17 cellular contexts compared by ENCODE assay signal in genomic region chr1:168512864-168513595, GRCh38. TPM values are rescaled to one million over a fixed set of nuclear protein-coding genes. Genes with fewer than 3 reads are reported as not detected.
DNase-seq lines count a peak whose midpoint lies in the region; ATAC-seq and TF ChIP-seq lines count a peak whose summit lies in the region.
"Had no signal": no experiment of that assay in that cellular context is flagged by ENCODE, and none has a peak within 500 bp of the region (broad histone marks: within the 10 kb centered on the region; RNA-seq: fewer than 3 reads in every experiment).

No MANE protein-coding gene starts in this region.

- no peaks in the 10 kb centered on the region for H3K79me2 ChIP-seq in GM23338 (replicated peaks; ENCODE audit: insufficient read depth)

- no peaks in the 10 kb centered on the region for H4K20me1 ChIP-seq in GM23338 (replicated peaks; ENCODE audit: insufficient read depth)

- H3K9me3 Mint-ChIP-seq in activated CD8-positive, alpha-beta memory T cell treated with anti-CD3 and anti-CD28 coated beads, Interleukin-2, amount 10 ng/mL, durations not matched to agents 7 days and 5 days (ENCODE audit: low read depth): no peaks in the 10 kb centered on the region
- no peaks in the 10 kb centered on the region for H3K9me3 Mint-ChIP-seq in immature natural killer cell
- no peaks in the 10 kb centered on the region for H3K9me3 Mint-ChIP-seq in GM23338
- H3K9me3 Mint-ChIP-seq: activated B cell treated with CpG ODN at 0.5 μM for 24 hours had no signal

- 74 to 83% (median 79%) methylated on average over 13 of the region's 13 CpGs for WGBS in stomach, 5 donors
- WGBS in adrenal gland, 4 donors: 78 to 86% (median 80%) methylated on average over 13 of the region's 13 CpGs

- no peak for TF ChIP-seq EP300 in stomach (IDR thresholded peaks at IDR 0.05)

- TF ChIP-seq POLR2A in stomach (IDR thresholded peaks at IDR 0.05) (no peak), adrenal gland (IDR thresholded peaks at IDR 0.05) (no peak)

- H3K27ac ChIP-seq in right atrium auricular region: no peak overlapping the region
- H3K27ac ChIP-seq in stomach: peak overlapping the region; percentile 24 to 56 (median 46)
- H3K27ac ChIP-seq in adrenal gland: no peak overlapping the region
- H3K27ac ChIP-seq in GM23338 (ENCODE audit: low read depth): no peak overlapping the region
- H3K27ac ChIP-seq: colonic mucosa, SK-N-MC had no signal

- TF ChIP-seq CTCF in right atrium auricular region (IDR thresholded peaks at IDR 0.05) (no peak), stomach (IDR thresholded peaks at IDR 0.05) (no peak), adrenal gland (IDR thresholded peaks at IDR 0.05) (no peak), GM23338 (conservative IDR thresholded peaks at IDR 0.05; ENCODE audit: low read depth in 2 of 2) (no peak)

- H3K4me3 Mint-ChIP-seq in activated CD8-positive, alpha-beta memory T cell treated with anti-CD3 and anti-CD28 coated beads, Interleukin-2, amount 10 ng/mL, durations not matched to agents 7 days and 5 days: peak overlapping the region; percentile 54
- peak overlapping the region; percentile 77 to 82 (median 79) for H3K4me3 Mint-ChIP-seq in immature natural killer cell
- no peak overlapping the region for H3K4me3 Mint-ChIP-seq in GM23338
- H3K4me3 Mint-ChIP-seq: activated B cell treated with CpG ODN at 0.5 μM for 24 hours had no signal

- no peaks in the 10 kb centered on the region for H3K27me3 ChIP-seq in right atrium auricular region
- H3K27me3 ChIP-seq in stomach: no peaks in the 10 kb centered on the region
- no peaks in the 10 kb centered on the region for H3K27me3 ChIP-seq in adrenal gland
- H3K27me3 ChIP-seq in GM23338 (ENCODE audit: insufficient read depth): no peaks in the 10 kb centered on the region
- H3K27me3 ChIP-seq: colonic mucosa, heart left ventricle had no signal

- DNase-seq in Right ventricle myocardium superior (no peak), right atrium auricular region (ENCODE audit: low spot score) (no peak), immature natural killer cell (peak; percentile 67 to 69 (median 68)), stomach (no peak), adrenal gland (no peak), GM23338 (ENCODE audit: low spot score) (no peak)
- DNase-seq in activated CD8-positive, alpha-beta memory T cell treated with anti-CD3 and anti-CD28 coated beads, Interleukin-2, amount 10 ng/mL, durations not matched to agents 7 days and 5 days: peak; percentile 87
- DNase-seq: activated B cell treated with CpG ODN at 0.5 μM for 24 hours, colonic mucosa, left cardiac atrium had no signal

- peaks cover 7% of the 10 kb centered on the region; the same call in 1 of the 2 replicates for H3K9me2 ChIP-seq in GM23338 (ENCODE audit: insufficient read depth)

- intact Hi-C loops in Right ventricle myocardium superior (cut with DNase I): no loop called here
- intact Hi-C loops in stomach (cut with DNase I; ENCODE audit: low total_unique reads): no loop called here
- intact Hi-C loops in adrenal gland (cut with DNase I): no loop called here

- no peak overlapping the region for H3K4me2 ChIP-seq in GM23338

- H3K27me3 Mint-ChIP-seq in activated CD8-positive, alpha-beta memory T cell treated with anti-CD3 and anti-CD28 coated beads, Interleukin-2, amount 10 ng/mL, durations not matched to agents 7 days and 5 days: no peaks in the 10 kb centered on the region
- peaks cover 1 to 5% (median 4%) of the 10 kb centered on the region in 3 donors for H3K27me3 Mint-ChIP-seq in immature natural killer cell (ENCODE audit: low read depth in 3 of 3)
- H3K27me3 Mint-ChIP-seq in GM23338 (ENCODE audit: insufficient read depth, low read depth, poor library complexity): no peaks in the 10 kb centered on the region

- CTCF ChIA-PET in activated CD8-positive, alpha-beta memory T cell treated with anti-CD3 and anti-CD28 coated beads, Interleukin-2, amount 10 ng/mL, durations not matched to agents 7 days and 5 days (lab: Charles Lee): no interaction called here

- H3K36me3 ChIP-seq in right atrium auricular region: no peaks in the 10 kb centered on the region
- no peaks in the 10 kb centered on the region for H3K36me3 ChIP-seq in stomach
- H3K36me3 ChIP-seq in adrenal gland (replicated peaks in 1 of 2): no peaks in the 10 kb centered on the region
- no peaks in the 10 kb centered on the region for H3K36me3 ChIP-seq in GM23338 (ENCODE audit: insufficient read depth)
- H3K36me3 ChIP-seq: colonic mucosa, heart left ventricle had no signal

- peaks cover 8% of the 10 kb centered on the region for H3K36me3 Mint-ChIP-seq in activated CD8-positive, alpha-beta memory T cell treated with anti-CD3 and anti-CD28 coated beads, Interleukin-2, amount 10 ng/mL, durations not matched to agents 7 days and 5 days
- H3K36me3 Mint-ChIP-seq in immature natural killer cell (no peaks in the 10 kb centered on the region), GM23338 (ENCODE audit: low read depth) (no peaks in the 10 kb centered on the region)

- peak overlapping the region; percentile 99 for H3K27ac Mint-ChIP-seq in activated CD8-positive, alpha-beta memory T cell treated with anti-CD3 and anti-CD28 coated beads, Interleukin-2, amount 10 ng/mL, durations not matched to agents 7 days and 5 days
- H3K27ac Mint-ChIP-seq in immature natural killer cell (peak overlapping the region; percentile 80 to 97 (median 93)), GM23338 (no peak overlapping the region)
- H3K27ac Mint-ChIP-seq: activated B cell treated with CpG ODN at 0.5 μM for 24 hours had no signal

- peak; percentile 18 for ATAC-seq in Right ventricle myocardium superior (ENCODE audit: poor library complexity)
- peak; percentile 63 for ATAC-seq in activated CD8-positive, alpha-beta memory T cell treated with anti-CD3 and anti-CD28 coated beads, Interleukin-2, amount 10 ng/mL, durations not matched to agents 7 days and 5 days
- ATAC-seq in HG03139 (IDR thresholded peaks at IDR 0.05; ENCODE audit: unreplicated experiment): no peak
- no peak for ATAC-seq in GM23338
- ATAC-seq: esophagus mucosa had no signal

- peaks cover 90% of the 10 kb centered on the region for H3K4me1 Mint-ChIP-seq in activated CD8-positive, alpha-beta memory T cell treated with anti-CD3 and anti-CD28 coated beads, Interleukin-2, amount 10 ng/mL, durations not matched to agents 7 days and 5 days
- H3K4me1 Mint-ChIP-seq in immature natural killer cell: peaks cover 77 to 91% of the 10 kb centered on the region in 2 donors
- H3K4me1 Mint-ChIP-seq in GM23338: 0 out of 3 replicates have a peak, but pooled peaks cover 2% of the 10 kb centered on the region
- H3K4me1 Mint-ChIP-seq: activated B cell treated with CpG ODN at 0.5 μM for 24 hours had no signal

- H3K4me3 ChIP-seq in right atrium auricular region: no peak overlapping the region
- H3K4me3 ChIP-seq in stomach: no peak overlapping the region
- no peak overlapping the region for H3K4me3 ChIP-seq in adrenal gland
- H3K4me3 ChIP-seq in GM23338: no peak overlapping the region
- H3K4me3 ChIP-seq: colonic mucosa, heart left ventricle, SK-N-MC had no signal

- H3K9me3 ChIP-seq in right atrium auricular region: no peaks in the 10 kb centered on the region
- no peaks in the 10 kb centered on the region for H3K9me3 ChIP-seq in stomach
- H3K9me3 ChIP-seq in adrenal gland (replicated peaks in 1 of 3): no peaks in the 10 kb centered on the region
- H3K9me3 ChIP-seq: colonic mucosa, heart left ventricle had no signal

- H3F3A ChIP-seq in GM23338 (replicated peaks; ENCODE audit: low read depth): no peaks in the 10 kb centered on the region

- no peak overlapping the region for H2AFZ ChIP-seq in GM23338

- H3K4me1 ChIP-seq in right atrium auricular region (peaks cover 0 to 8% of the 10 kb centered on the region in 2 donors), stomach (peaks cover 0 to 25% (median 14%) of the 10 kb centered on the region in 4 donors), adrenal gland (replicated peaks in 1 of 2) (no peaks in the 10 kb centered on the region), GM23338 (ENCODE audit: insufficient read depth) (no peaks in the 10 kb centered on the region)
- H3K4me1 ChIP-seq: colonic mucosa had no signal

TF ChIP-seq in GM23338, 12 proteins besides CTCF, POLR2A, EP300 and RAD21 (continues in another document):
- no peak for TF ChIP-seq JUNB (IDR thresholded peaks at IDR 0.05; ENCODE audit: unreplicated experiment)

RNA-seq across cellular contexts. Expression of gene XCL2, which starts 30.8 kb away (rescaled TPM):
- total RNA-seq in Right ventricle myocardium superior (not detected), right atrium auricular region (not detected), stomach (10 to 100 TPM in 1 of 5 donors, not detected in 4; 25.4 TPM), adrenal gland (1 to 10 TPM in 1 of 8 donors, not detected in 7; 1.5 TPM)
- 10 to 100 TPM; 17.8 to 37.9 TPM for total RNA-seq in activated CD8-positive, alpha-beta memory T cell treated with anti-CD3 and anti-CD28 coated beads, Interleukin-2, amount 10 ng/mL, durations not matched to agents 7 days and 5 days
- polyA plus RNA-seq in immature natural killer cell (1,000 to 10,000 TPM in 1 of 3 donors, 100 to 1,000 TPM in 2; 537 to 1,283 (median 719) TPM), stomach (under 1 TPM in 1 of 3 donors, not detected in 2; 0.35 TPM), adrenal gland (under 1 TPM in 1 of 3 donors, not detected in 2; 0.33 TPM), GM23338 (2016; fragmentation: Nextera tagmentation; extraction: Ambion mirVana) (not detected in 2 replicates)
- not detected in 2 replicates for total RNA-seq in GM23338 (2014; rRNA removed; shearing (Covaris generic))
- total RNA-seq: activated B cell treated with CpG ODN at 0.5 μM for 24 hours, colonic mucosa, Daoy, esophagus mucosa, MCF 10A, ureter had no signal
- polyA plus RNA-seq: heart left ventricle had no signal

Comparison
In these comparisons a context has a peak if more than half of its experiments do, and no peak if none do; other contexts are left out.
1. ATAC-seq: peak in Right ventricle myocardium superior (single experiment) and activated CD8-positive, alpha-beta memory T cell treated with anti-CD3 and anti-CD28 coated beads, Interleukin-2, amount 10 ng/mL, durations not matched to agents 7 days and 5 days (single experiment); none in HG03139 (single experiment) and GM23338 (single experiment).
2. DNase-seq: peak in activated CD8-positive, alpha-beta memory T cell treated with anti-CD3 and anti-CD28 coated beads, Interleukin-2, amount 10 ng/mL, durations not matched to agents 7 days and 5 days (single experiment) and immature natural killer cell (3 of 3); none in Right ventricle myocardium superior (single experiment), right atrium auricular region (single experiment), stomach (single experiment), adrenal gland (0 of 7) and GM23338 (single experiment).
3. H3K27ac ChIP-seq: peak in stomach (5 of 5); none in right atrium auricular region (0 of 2), adrenal gland (0 of 5) and GM23338 (single experiment).